In the genomic region with DNA sequence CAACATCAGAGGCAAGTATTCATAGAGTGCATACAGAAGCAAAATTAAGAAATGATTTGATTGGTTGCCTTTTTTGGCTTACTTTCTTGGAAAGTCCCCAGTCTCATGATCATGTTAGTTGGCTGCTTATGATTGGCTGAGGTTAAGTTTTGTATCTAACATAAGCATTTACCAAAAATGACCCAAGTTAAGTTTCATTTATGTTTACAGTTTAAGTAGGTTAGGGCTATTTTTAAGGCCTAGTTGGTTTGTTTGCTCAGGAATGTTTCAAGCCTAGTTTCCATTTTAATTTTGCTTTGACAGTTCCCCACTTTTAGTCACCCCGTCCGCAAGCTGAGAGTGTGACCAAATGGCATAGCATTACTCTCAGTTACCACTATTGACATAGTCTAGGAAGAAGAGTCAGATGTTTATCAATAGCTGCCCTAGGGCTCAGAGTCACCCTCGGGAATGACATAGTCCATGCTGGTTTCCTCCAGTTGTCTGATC, we compare ENCODE assay signal across 15 cellular contexts. TPM values are rescaled to one million over a fixed set of nuclear protein-coding genes. Genes with fewer than 3 reads are reported as not detected.
DNase-seq lines count a peak whose midpoint lies in the region; ATAC-seq and TF ChIP-seq lines count a peak whose summit lies in the region.
"Had no signal": no experiment of that assay in that cellular context is flagged by ENCODE, and none has a peak within 500 bp of the region (broad histone marks: within the 10 kb centered on the region; RNA-seq: fewer than 3 reads in every experiment).

No MANE protein-coding gene starts in this region.

- CTCF ChIA-PET in IMR-90 (lab: Yijun Ruan, JAX): no interaction called here

- no peak overlapping the region for H2BK5ac ChIP-seq in IMR-90 (ENCODE audit: low read depth, low read length, poor library complexity, severe bottlenecking)

- no peak overlapping the region for H4K91ac ChIP-seq in IMR-90 (ENCODE audit: insufficient read depth, low read depth, low read length)

- H3K4me1 ChIP-seq in IMR-90 (ENCODE audit: control insufficient read depth, insufficient read depth, low read length): peaks cover 4% of the 10 kb centered on the region

- ATAC-seq in GM19452 (IDR thresholded peaks at IDR 0.05; ENCODE audit: unreplicated experiment) (peak; percentile 61), IMR-90 (ENCODE audit: low read depth) (no peak)
- peak; percentile 11 to 72 for ATAC-seq in natural killer cell treated with Interleukin-12 subunit alpha and Interleukin-12 subunit beta and Interleukin-15 and Interleukin-18, amount 100 ng/mL, for 72 hours
- ATAC-seq: left ventricle myocardium superior, Right ventricle myocardium inferior had no signal

- H4K8ac ChIP-seq in IMR-90 (ENCODE audit: low read depth in 2 of 2, low read length in 2 of 2): no peak overlapping the region

- H3K27ac ChIP-seq in IMR-90 (ENCODE audit: insufficient read depth, low read length) (no peak overlapping the region), dorsolateral prefrontal cortex (no peak overlapping the region)

- no peak overlapping the region for H2BK120ac ChIP-seq in IMR-90 (ENCODE audit: low read depth, low read length)

- H3K79me1 ChIP-seq in IMR-90 (ENCODE audit: low read depth in 1 of 2, low read length in 2 of 2): no peaks in the 10 kb centered on the region

- H4K20me1 ChIP-seq in IMR-90 (ENCODE audit: insufficient read depth, low read length): no peaks in the 10 kb centered on the region

- no peaks in the 10 kb centered on the region; the same call in 1 of the 2 replicates for H3K36me3 ChIP-seq in IMR-90 (ENCODE audit: control insufficient read depth, insufficient read depth, low read length)

- no peak overlapping the region for H3K23ac ChIP-seq in IMR-90 (ENCODE audit: low read depth, low read length)

- H2AK9ac ChIP-seq in IMR-90 (replicated peaks; ENCODE audit: low read depth, low read length, poor library complexity): no peak overlapping the region

- no peaks in the 10 kb centered on the region for H3K9me3 ChIP-seq in IMR-90 (ENCODE audit: control insufficient read depth, insufficient read depth, low read length)

- dilution Hi-C loops in IMR-90 (cut with HindIII; ENCODE audit: low sequenced_read_pairs, unreplicated experiment): no loop called here

- no peak overlapping the region for H4K5ac ChIP-seq in IMR-90 (ENCODE audit: low read depth, low read length)

- no peak overlapping the region for H3K4me2 ChIP-seq in IMR-90 (ENCODE audit: low read depth, low read length)
- H3K4me2 ChIP-seq: smooth muscle cell had no signal

- no peak for TF ChIP-seq RAD21 in IMR-90 (IDR thresholded peaks at IDR 0.05; ENCODE audit: low read length)

- H3K4ac ChIP-seq in IMR-90 (ENCODE audit: low read depth, low read length): no peak overlapping the region

- H3K27ac Mint-ChIP-seq in activated T-cell treated with anti-CD3 and anti-CD28 coated beads, Interleukin-2, amount 50 U/mL, for 24 hours: peak overlapping the region; percentile 90
- H3K27ac Mint-ChIP-seq in natural killer cell treated with Interleukin-12 subunit alpha and Interleukin-12 subunit beta and Interleukin-15 and Interleukin-18, amount 100 ng/mL, for 72 hours: peak overlapping the region in 1 of 2 donors; percentile 72
- H3K27ac Mint-ChIP-seq: type B pancreatic cell had no signal

- H3K9me1 ChIP-seq in IMR-90 (ENCODE audit: insufficient read depth, low read length): peaks cover 5% of the 10 kb centered on the region; the same call in 1 of the 2 replicates

- TF ChIP-seq CTCF in IMR-90 (conservative IDR thresholded peaks at IDR 0.05; ENCODE audit: low read depth, low read length) (no peak), dorsolateral prefrontal cortex (IDR thresholded peaks at IDR 0.05 in 54 of 56, conservative IDR thresholded peaks at IDR 0.05 in 2 of 56; ENCODE audit: low read depth in 1 of 56, partially characterized antibody in 56 of 56) (no peak)

- in situ Hi-C loops in IMR-90 (cut with MboI; ENCODE audit: low sequenced_read_pairs): no loop called here

- no peak overlapping the region for H3K4me3 Mint-ChIP-seq in activated T-cell treated with anti-CD3 and anti-CD28 coated beads, Interleukin-2, amount 50 U/mL, for 24 hours
- no peak overlapping the region for H3K4me3 Mint-ChIP-seq in natural killer cell treated with Interleukin-12 subunit alpha and Interleukin-12 subunit beta and Interleukin-15 and Interleukin-18, amount 100 ng/mL, for 72 hours
- H3K4me3 Mint-ChIP-seq: type B pancreatic cell had no signal

- H3K9me3 Mint-ChIP-seq in activated T-cell treated with anti-CD3 and anti-CD28 coated beads, Interleukin-2, amount 50 U/mL, for 24 hours: no peaks in the 10 kb centered on the region
- H3K9me3 Mint-ChIP-seq in natural killer cell treated with Interleukin-12 subunit alpha and Interleukin-12 subunit beta and Interleukin-15 and Interleukin-18, amount 100 ng/mL, for 72 hours: no peaks in the 10 kb centered on the region
- H3K9me3 Mint-ChIP-seq: type B pancreatic cell had no signal

- H3K36me3 Mint-ChIP-seq in activated T-cell treated with anti-CD3 and anti-CD28 coated beads, Interleukin-2, amount 50 U/mL, for 24 hours (ENCODE audit: low read depth): peaks cover 37% of the 10 kb centered on the region
- no peaks in the 10 kb centered on the region for H3K36me3 Mint-ChIP-seq in natural killer cell treated with Interleukin-12 subunit alpha and Interleukin-12 subunit beta and Interleukin-15 and Interleukin-18, amount 100 ng/mL, for 72 hours

- intact Hi-C loops in IMR-90 (cut with micrococcal nuclease): no loop called here
- intact Hi-C loops in dorsolateral prefrontal cortex (cut with DNase I): no loop called here

- BruUV-seq in IMR-90 (replicated peaks; lab: Mats Ljungman, UMichigan): no TSS peak

- no peak overlapping the region for H2BK15ac ChIP-seq in IMR-90 (ENCODE audit: low read depth, low read length)

- H3K14ac ChIP-seq in IMR-90 (replicated peaks; ENCODE audit: low read depth, low read length): no peak overlapping the region

- H2AK5ac ChIP-seq in IMR-90 (ENCODE audit: low read depth, low read length): no peak overlapping the region

- no peak for DNase-seq in activated T-cell treated with anti-CD3 and anti-CD28 coated beads, Interleukin-2, amount 50 U/mL, for 24 hours
- DNase-seq in activated T-cell treated with anti-CD3 and anti-CD28 coated beads, Interleukin-2, amount 50 U/mL, for 1 hour: no peak
- DNase-seq in IMR-90: peak; percentile 18
- DNase-seq in natural killer cell treated with Interleukin-12 subunit alpha and Interleukin-12 subunit beta and Interleukin-15 and Interleukin-18, amount 100 ng/mL, for 72 hours (ENCODE audit: low spot score): no peak
- DNase-seq in LoVo (ENCODE audit: low spot score): no peak
- DNase-seq in inferior parietal cortex (ENCODE audit: extremely low spot score): no peak
- no peak for DNase-seq in dorsolateral prefrontal cortex
- DNase-seq: GOT3, left ventricle myocardium superior, NCI-H1694, NCI-H748 treated with DMSO at 0.1 percent for 48 hours had no signal

- H2BK20ac ChIP-seq in IMR-90 (ENCODE audit: low read depth, low read length): no peak overlapping the region

- H3K18ac ChIP-seq in IMR-90 (ENCODE audit: low read depth, low read length): no peak overlapping the region

- no peak overlapping the region for H2AFZ ChIP-seq in IMR-90 (replicated peaks; ENCODE audit: low read length, poor library complexity)

- H3K4me3 ChIP-seq in IMR-90 (ENCODE audit: insufficient read depth, low read depth, low read length) (no peak overlapping the region), dorsolateral prefrontal cortex (no peak overlapping the region)
- H3K4me3 ChIP-seq: smooth muscle cell had no signal

- H3K27me3 ChIP-seq in IMR-90 (ENCODE audit: control insufficient read depth, insufficient read depth, low read length) (no peaks in the 10 kb centered on the region), dorsolateral prefrontal cortex (no peaks in the 10 kb centered on the region)

- peaks cover 19% of the 10 kb centered on the region for H3K4me1 Mint-ChIP-seq in activated T-cell treated with anti-CD3 and anti-CD28 coated beads, Interleukin-2, amount 50 U/mL, for 24 hours (ENCODE audit: low read depth)
- H3K4me1 Mint-ChIP-seq in natural killer cell treated with Interleukin-12 subunit alpha and Interleukin-12 subunit beta and Interleukin-15 and Interleukin-18, amount 100 ng/mL, for 72 hours (ENCODE audit: low read depth in 2 of 2): peaks cover 4 to 9% of the 10 kb centered on the region in 2 donors

- TF ChIP-seq POLR2A in IMR-90 (IDR thresholded peaks at IDR 0.05; ENCODE audit: low read depth, low read length): no peak

- H3K56ac ChIP-seq in IMR-90 (ENCODE audit: extremely low read depth, insufficient read depth, low read length): no peak overlapping the region

- POLR2A ChIA-PET in IMR-90 (lab: Charles Lee; ENCODE audit: unreplicated experiment): no interaction called here

- no peaks in the 10 kb centered on the region for H3K27me3 Mint-ChIP-seq in activated T-cell treated with anti-CD3 and anti-CD28 coated beads, Interleukin-2, amount 50 U/mL, for 24 hours
- H3K27me3 Mint-ChIP-seq in natural killer cell treated with Interleukin-12 subunit alpha and Interleukin-12 subunit beta and Interleukin-15 and Interleukin-18, amount 100 ng/mL, for 72 hours: peaks cover 0 to 3% of the 10 kb centered on the region in 2 donors
- H3K27me3 Mint-ChIP-seq: type B pancreatic cell had no signal

- 100% methylated on average over 1 of the region's 3 CpGs; no CpG with 5 or more reads in 1 of the 2 experiments for WGBS in IMR-90 (ENCODE audit: extremely low coverage in 2 of 2, insufficient read length in 1 of 2), 2 experiments

- H3K9ac ChIP-seq in IMR-90 (ENCODE audit: low read depth, low read length): no peak overlapping the region

RNA-seq across cellular contexts. Expression of a gene that starts 36.3 kb away (rescaled TPM):
- total RNA-seq in IMR-90 (2012; rRNA removed) (4.7 and 5.0 TPM in 2 replicates), dorsolateral prefrontal cortex (10 to 100 TPM; 16.5 to 50.4 (median 34.2) TPM)
- polyA plus RNA-seq in IMR-90 (2012; rRNA removed): 2.4 and 3.9 TPM in 2 replicates
- 1.0 and 1.4 TPM in 2 replicates for polyA plus RNA-seq in IMR-90 (2012; cell fraction: cytosol; rRNA removed)
- 17.7 and 19.8 TPM in 2 replicates for polyA plus RNA-seq in IMR-90 (2012; cell fraction: nucleus; rRNA removed; ENCODE audit: low replicate concordance)
- total RNA-seq in natural killer cell treated with Interleukin-12 subunit alpha and Interleukin-12 subunit beta and Interleukin-15 and Interleukin-18, amount 100 ng/mL, for 72 hours: 10 to 100 TPM; 21.3 to 39.4 TPM

RNA-seq across cellular contexts. Expression of a gene that starts 36.5 kb away (rescaled TPM):
- 0.18 and 0.56 TPM in 2 replicates for total RNA-seq in IMR-90 (2012; rRNA removed)
- polyA plus RNA-seq in IMR-90 (2012; rRNA removed): 1.1 TPM in 2 replicates
- 0.34 and 0.87 TPM in 2 replicates for polyA plus RNA-seq in IMR-90 (2012; cell fraction: cytosol; rRNA removed)
- polyA plus RNA-seq in IMR-90 (2012; cell fraction: nucleus; rRNA removed; ENCODE audit: low replicate concordance): 1.5 and 2.4 TPM in 2 replicates
- total RNA-seq in natural killer cell treated with Interleukin-12 subunit alpha and Interleukin-12 subunit beta and Interleukin-15 and Interleukin-18, amount 100 ng/mL, for 72 hours: 1 to 10 TPM; 1.9 to 4.7 TPM
- 10 to 100 TPM in 1 of 120 experiments, 1 to 10 TPM in 118, under 1 TPM in 1; 0.63 to 10.3 (median 3.4) TPM for total RNA-seq in dorsolateral prefrontal cortex
- total RNA-seq: smooth muscle cell had no signal

RNA-seq across cellular contexts. Expression of a gene that starts 43.6 kb away (rescaled TPM):
- total RNA-seq in IMR-90 (2012; rRNA removed): 25.5 and 28.9 TPM in 2 replicates
- polyA plus RNA-seq in IMR-90 (2012; rRNA removed): 27.5 and 29.9 TPM in 2 replicates
- polyA plus RNA-seq in IMR-90 (2012; cell fraction: cytosol; rRNA removed): 8.4 and 14.0 TPM in 2 replicates
- polyA plus RNA-seq in IMR-90 (2012; cell fraction: nucleus; rRNA removed; ENCODE audit: low replicate concordance): 57.2 and 84.7 TPM in 2 replicates
- total RNA-seq in natural killer cell treated with Interleukin-12 subunit alpha and Interleukin-12 subunit beta and Interleukin-15 and Interleukin-18, amount 100 ng/mL, for 72 hours: 100 to 1,000 TPM in 1 of 2 donors, 10 to 100 TPM in 1; 45.9 to 104 TPM
- 10 to 100 TPM; 10.8 to 56.1 (median 28.9) TPM for total RNA-seq in dorsolateral prefrontal cortex
